Comparison of ENCODE assay signal across 10 cellular contexts in the genomic region with DNA sequence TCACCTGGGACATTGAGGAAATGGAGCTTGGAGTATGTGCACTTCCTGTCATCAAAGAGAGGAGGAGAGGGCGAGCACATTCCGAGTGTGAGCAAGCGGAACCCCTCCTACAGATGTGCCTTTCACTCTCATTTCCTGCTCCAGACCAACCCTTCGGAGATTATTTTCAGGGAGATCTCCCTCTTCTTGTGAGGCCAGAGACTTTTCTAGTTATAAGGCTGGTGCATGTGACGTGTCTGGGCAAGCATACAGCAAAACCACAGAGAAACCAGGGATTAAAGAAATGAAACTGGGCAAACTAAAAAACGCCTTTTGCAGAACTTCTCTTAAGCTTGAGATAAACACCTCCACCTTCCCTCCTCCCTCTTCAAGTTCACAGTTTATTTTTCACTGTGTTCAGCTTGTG.
DNase-seq lines count a peak whose midpoint lies in the region; ATAC-seq, FAIRE-seq and TF ChIP-seq lines count a peak whose summit lies in the region.
"Had no signal": no experiment of that assay in that cellular context is flagged by ENCODE, and none has a peak within 500 bp of the region (broad histone marks: within the 10 kb centered on the region; RNA-seq: fewer than 3 reads in every experiment).

No MANE protein-coding gene starts in this region.

- peaks cover 62% of the 10 kb centered on the region for H3K4me1 Mint-ChIP-seq in neural progenitor cell

- no peaks in the 10 kb centered on the region for H3K79me2 ChIP-seq in neural progenitor cell (ENCODE audit: low read depth)

- FAIRE-seq in frontal cortex (lab: Jason Lieb, UNC): no peak

- peak overlapping the region; percentile 12 for H3K27ac Mint-ChIP-seq in neural progenitor cell

- H3K36me3 ChIP-seq in ectodermal cell (ENCODE audit: control insufficient read depth, insufficient read depth, low read length) (no peaks in the 10 kb centered on the region), neural progenitor cell (no peaks in the 10 kb centered on the region)

- peak overlapping the region; percentile 71 for H3K4me2 ChIP-seq in neural progenitor cell

- H3F3A ChIP-seq in neural progenitor cell (ENCODE audit: low read depth): peaks cover 51% of the 10 kb centered on the region

- no peaks in the 10 kb centered on the region for H3K9me3 Mint-ChIP-seq in neural progenitor cell

- H3K36me3 Mint-ChIP-seq in neural progenitor cell: no peaks in the 10 kb centered on the region

- TF ChIP-seq CTCF in neural progenitor cell (IDR thresholded peaks at IDR 0.05): no peak

- no peak overlapping the region for H3K9ac ChIP-seq in neural progenitor cell

- ATAC-seq in GM18505 (IDR thresholded peaks at IDR 0.05; ENCODE audit: unreplicated experiment): peak; percentile 65
- no peak for ATAC-seq in GM19397 (IDR thresholded peaks at IDR 0.05; ENCODE audit: unreplicated experiment)

- H2AFZ ChIP-seq in neural progenitor cell (replicated peaks): no peak overlapping the region

- H3K9me3 ChIP-seq in ectodermal cell (ENCODE audit: control insufficient read depth, low read length) (no peaks in the 10 kb centered on the region), neural progenitor cell (ENCODE audit: low read depth) (no peaks in the 10 kb centered on the region)

- H3K4me1 ChIP-seq in ectodermal cell (ENCODE audit: control insufficient read depth, insufficient read depth, low read length) (peaks cover 54% of the 10 kb centered on the region), neural progenitor cell (peaks cover 78% of the 10 kb centered on the region)

- H4K20me1 ChIP-seq in neural progenitor cell (ENCODE audit: low read depth): no peaks in the 10 kb centered on the region

- no peaks in the 10 kb centered on the region for H3K27me3 ChIP-seq in ectodermal cell (ENCODE audit: control insufficient read depth, insufficient read depth, low read length, poor library complexity, severe bottlenecking)
- no peaks in the 10 kb centered on the region for H3K27me3 ChIP-seq in neural progenitor cell

- DNase-seq in M059J (ENCODE audit: low read depth): peak; percentile 66
- no peak for DNase-seq in neural progenitor cell (ENCODE audit: low spot score)
- no peak for DNase-seq in activated naive CD4-positive, alpha-beta T cell treated with anti-CD3 and anti-CD28 coated beads, Interleukin-2, amount 50 U/mL, for 16 hours
- no peak for DNase-seq in frontal cortex (ENCODE audit: low spot score in 2 of 2)
- no peak for DNase-seq in NCI-H2107 (lab: John Stamatoyannopoulos, UW)
- DNase-seq: activated CD4-positive, alpha-beta T cell treated with anti-CD3 and anti-CD28 coated beads, Interleukin-2, amount 50 U/mL, for 48 hours; central memory CD4-positive, alpha-beta T cell had no signal

- no peak for TF ChIP-seq POLR2A in GM18505 (IDR thresholded peaks at IDR 0.05; ENCODE audit: borderline replicate concordance, extremely low read depth, insufficient read depth, insufficient read length)

- peaks cover 7% of the 10 kb centered on the region for H3K27me3 Mint-ChIP-seq in neural progenitor cell (ENCODE audit: insufficient read depth, low read depth)

- 72 to 89% methylated on average over 6 of the region's 6 CpGs for WGBS in ectodermal cell, 2 experiments

- H3K27ac ChIP-seq in ectodermal cell (ENCODE audit: insufficient read depth, low read depth, low read length, poor library complexity, severe bottlenecking): peak overlapping the region; percentile 92
- H3K27ac ChIP-seq in neural progenitor cell: peak overlapping the region; percentile 86

- no peak overlapping the region for H3K4me3 ChIP-seq in ectodermal cell (ENCODE audit: insufficient read depth, low read depth, low read length)
- peak overlapping the region; percentile 0 for H3K4me3 ChIP-seq in neural progenitor cell

- H3K4me3 Mint-ChIP-seq in neural progenitor cell: peak overlapping the region; percentile 12
